In genomic region chr19:16167055-16167454, GRCh38 we compare ENCODE assay signal across 27 cellular contexts. TPM values are rescaled to one million over a fixed set of nuclear protein-coding genes. Genes with fewer than 3 reads are reported as not detected.
A peak's percentile ranks its signal among the peaks of the same experiment; 100 is the strongest.
DNase-seq lines count a peak whose midpoint lies in the region; ATAC-seq, FAIRE-seq and TF ChIP-seq lines count a peak whose summit lies in the region.
"Had no signal": no experiment of that assay in that cellular context is flagged by ENCODE, and none has a peak within 500 bp of the region (broad histone marks: within the 10 kb centered on the region; RNA-seq: fewer than 3 reads in every experiment).

No MANE protein-coding gene starts in this region.

- H3K4me3 ChIP-seq in HepG2 (replicated peaks in 1 of 3; ENCODE audit: insufficient read depth in 1 of 3, low read depth in 2 of 3, low read length in 3 of 3) = no peak overlapping the region
- no peak overlapping the region for H3K4me3 ChIP-seq in right lobe of liver
- H3K4me3 ChIP-seq in PC-3 (ENCODE audit: low read length) = no peak overlapping the region
- no peak overlapping the region for H3K4me3 ChIP-seq in effector memory CD4-positive, alpha-beta T cell (ENCODE audit: insufficient read depth, low read depth, low read length, poor library complexity, severe bottlenecking)
- H3K4me3 ChIP-seq: GM23338, K562 had no signal

- POLR2A ChIA-PET in HepG2 (lab: Yijun Ruan, JAX) (no interaction called here), PC-3 (lab: Charles Lee; ENCODE audit: unreplicated experiment) (no interaction called here)

- no peaks in the 10 kb centered on the region for H3K9me3 Mint-ChIP-seq in natural killer cell treated with Interleukin-12 subunit alpha and Interleukin-12 subunit beta and Interleukin-15 and Interleukin-18, amount 100 ng/mL, for 72 hours
- H3K9me3 Mint-ChIP-seq: CD4-positive, CD25-positive, alpha-beta regulatory T cell; CD8-positive, alpha-beta memory T cell; HFFc6 had no signal

- peak overlapping the region; percentile 45 for H3K4me3 Mint-ChIP-seq in natural killer cell treated with Interleukin-12 subunit alpha and Interleukin-12 subunit beta and Interleukin-15 and Interleukin-18, amount 100 ng/mL, for 72 hours
- H3K4me3 Mint-ChIP-seq: CD8-positive, alpha-beta memory T cell; GM23338; HFFc6 had no signal

- FAIRE-seq in HepG2 (lab: Jason Lieb, UNC) = no peak
- FAIRE-seq: A204.1, GM12892, GM18507, H54, K562 had no signal

- H4K20me1 ChIP-seq in HepG2 (ENCODE audit: insufficient read depth, low read length) (no peaks in the 10 kb centered on the region), PC-3 (ENCODE audit: low read length) (no peaks in the 10 kb centered on the region)

- H3K27ac Mint-ChIP-seq in natural killer cell treated with Interleukin-12 subunit alpha and Interleukin-12 subunit beta and Interleukin-15 and Interleukin-18, amount 100 ng/mL, for 72 hours = peak overlapping the region; percentile 79 to 87
- H3K27ac Mint-ChIP-seq: CD4-positive, CD25-positive, alpha-beta regulatory T cell; GM23338; HFFc6 had no signal

- no peak overlapping the region for H2AFZ ChIP-seq in HepG2 (ENCODE audit: low read length)
- H2AFZ ChIP-seq in PC-3 (ENCODE audit: low read length) = no peak overlapping the region
- H2AFZ ChIP-seq: GM23338 had no signal

- under 1% methylated on average over 5 of the region's 5 CpGs for WGBS in HepG2 (ENCODE audit: low lambda C conversion rate)
- WGBS in right lobe of liver (ENCODE audit: insufficient coverage, low coverage, low lambda C conversion rate, missing lambda C conversion rate) = 85% methylated on average over 4 of the region's 5 CpGs

- H3K27me3 ChIP-seq in HepG2 (ENCODE audit: control insufficient read depth in 1 of 2, insufficient read depth in 2 of 2, low read length in 2 of 2) = no peaks in the 10 kb centered on the region; a peak in 1 of 5 replicates
- no peaks in the 10 kb centered on the region for H3K27me3 ChIP-seq in right lobe of liver
- no peaks in the 10 kb centered on the region for H3K27me3 ChIP-seq in PC-3 (ENCODE audit: low read length)
- no peaks in the 10 kb centered on the region for H3K27me3 ChIP-seq in effector memory CD4-positive, alpha-beta T cell (replicated peaks; ENCODE audit: control insufficient read depth, insufficient read depth, low read length, poor library complexity, severe bottlenecking)
- H3K27me3 ChIP-seq: BE2C had no signal

- peak; percentile 31 for DNase-seq in HepG2 (ENCODE audit: low spot score)
- DNase-seq in right lobe of liver = no peak
- DNase-seq in PC-3 = peak; percentile 59
- no peak for DNase-seq in natural killer cell treated with Interleukin-12 subunit alpha and Interleukin-12 subunit beta and Interleukin-15 and Interleukin-18, amount 100 ng/mL, for 72 hours (ENCODE audit: low spot score)
- no peak for DNase-seq in effector memory CD4-positive, alpha-beta T cell
- DNase-seq in germinal center (ENCODE audit: low spot score) = no peak
- DNase-seq: ACHN; BE2C; C1 segment of cervical spinal cord; CD4-positive, CD25-positive, alpha-beta regulatory T cell; CD8-positive, alpha-beta memory T cell; COR-L47; DMS 273 treated with DMSO at 0.1 percent for 48 hours; DMS79; GDM1; HCEC 1CT; HFFc6; IMR-90 had no signal

- CTCF ChIA-PET in HepG2 (lab: Yijun Ruan, JAX; ENCODE audit: low intra/inter-chr PET ratio, low total read pairs) = no interaction called here
- CTCF ChIA-PET in PC-3 (lab: Charles Lee) = no interaction called here

- H3K79me2 ChIP-seq in HepG2 (ENCODE audit: insufficient read depth, low read length) (no peaks in the 10 kb centered on the region), PC-3 (ENCODE audit: low read length) (no peaks in the 10 kb centered on the region)

- no peaks in the 10 kb centered on the region for H3K36me3 ChIP-seq in HepG2 (replicated peaks in 1 of 2; ENCODE audit: control insufficient read depth in 1 of 2, insufficient read depth in 2 of 2, low read length in 2 of 2)
- H3K36me3 ChIP-seq in right lobe of liver = no peaks in the 10 kb centered on the region
- no peaks in the 10 kb centered on the region for H3K36me3 ChIP-seq in PC-3 (ENCODE audit: low read depth, low read length)
- no peaks in the 10 kb centered on the region for H3K36me3 ChIP-seq in effector memory CD4-positive, alpha-beta T cell (ENCODE audit: control insufficient read depth, insufficient read depth, low read length)
- H3K36me3 ChIP-seq: BE2C had no signal

- BruUV-seq in HepG2 (replicated peaks; lab: Mats Ljungman, UMichigan) = no TSS peak
- no TSS peak for BruUV-seq in PC-3 (replicated peaks; lab: Mats Ljungman, UMichigan)

- H3K9ac ChIP-seq in HepG2 (ENCODE audit: insufficient read depth, low read depth, low read length) (no peak overlapping the region), PC-3 (ENCODE audit: low read length) (no peak overlapping the region)

- in situ Hi-C loops in HepG2 (cut with HindIII; ENCODE audit: extremely low pct_ligation_motif_present, low pct_unique_long_range_greater_than_20kb) = loop anchor here (25.0 kb wide), 1 partner anchor 530 kb away; the partner anchor contains the start of gene CYP4F3

- ATAC-seq in HepG2 = no peak
- no peak for ATAC-seq in right lobe of liver
- ATAC-seq in PC-3 = no peak
- ATAC-seq in natural killer cell treated with Interleukin-12 subunit alpha and Interleukin-12 subunit beta and Interleukin-15 and Interleukin-18, amount 100 ng/mL, for 72 hours = no peak
- ATAC-seq in HG03571 (IDR thresholded peaks at IDR 0.05; ENCODE audit: unreplicated experiment) = no peak
- ATAC-seq: GM23338, K562 had no signal

- H3K27ac ChIP-seq in HepG2 (ENCODE audit: extremely low read length, insufficient read depth, low read length) (no peak overlapping the region), right lobe of liver (no peak overlapping the region), PC-3 (ENCODE audit: low read length) (peak overlapping the region; percentile 49)
- no peak overlapping the region for H3K27ac ChIP-seq in effector memory CD4-positive, alpha-beta T cell (ENCODE audit: insufficient read depth, low read length, poor library complexity, severe bottlenecking)

- TF ChIP-seq CTCF in HepG2 (CRISPR knock-in tag; IDR thresholded peaks at IDR 0.05) (no peak), right lobe of liver (IDR thresholded peaks at IDR 0.05) (no peak), PC-3 (conservative IDR thresholded peaks at IDR 0.05; ENCODE audit: low read depth, low read length) (no peak)

- no peaks in the 10 kb centered on the region for H3F3A ChIP-seq in PC-3 (ENCODE audit: low read length, unreplicated experiment)

- no peaks in the 10 kb centered on the region for H3K27me3 Mint-ChIP-seq in natural killer cell treated with Interleukin-12 subunit alpha and Interleukin-12 subunit beta and Interleukin-15 and Interleukin-18, amount 100 ng/mL, for 72 hours
- H3K27me3 Mint-ChIP-seq: CD8-positive, alpha-beta memory T cell had no signal

- peak overlapping the region; percentile 18; the same call in 1 of the 2 replicates for H3K4me2 ChIP-seq in HepG2 (ENCODE audit: low read depth, low read length)
- H3K4me2 ChIP-seq in PC-3 (ENCODE audit: low read length) = no peak overlapping the region
- H3K4me2 ChIP-seq: GM23338 had no signal

- H3K4me1 Mint-ChIP-seq in natural killer cell treated with Interleukin-12 subunit alpha and Interleukin-12 subunit beta and Interleukin-15 and Interleukin-18, amount 100 ng/mL, for 72 hours (ENCODE audit: low read depth in 2 of 2) = peaks cover 22% of the 10 kb centered on the region in 2 donors
- H3K4me1 Mint-ChIP-seq: CD4-positive, CD25-positive, alpha-beta regulatory T cell; GM23338 had no signal

- no peak for TF ChIP-seq RAD21 in HepG2 (CRISPR knock-in tag; IDR thresholded peaks at IDR 0.05)

- intact Hi-C loops in HepG2 (cut with micrococcal nuclease; ENCODE audit: unreplicated experiment) = no loop called here
- intact Hi-C loops in right lobe of liver (cut with DNase I) = no loop called here
- intact Hi-C loops in PC-3 (cut with micrococcal nuclease) = no loop called here

- H3K9me3 ChIP-seq in HepG2 (ENCODE audit: low read length) (no peaks in the 10 kb centered on the region), right lobe of liver (no peaks in the 10 kb centered on the region), PC-3 (ENCODE audit: low read length) (no peaks in the 10 kb centered on the region)
- no peaks in the 10 kb centered on the region for H3K9me3 ChIP-seq in effector memory CD4-positive, alpha-beta T cell (ENCODE audit: control insufficient read depth, low read length)
- H3K9me3 ChIP-seq: BE2C had no signal

- 0 out of 4 replicates have a peak, but pooled peaks of 1 of the 2 experiments have one; percentile 34 for TF ChIP-seq EP300 in HepG2 (IDR thresholded peaks at IDR 0.05; ENCODE audit: low read depth in 2 of 2, low read length in 2 of 2)
- no peak for TF ChIP-seq EP300 in HepG2 (CRISPR knock-in tag; IDR thresholded peaks at IDR 0.05; ENCODE audit: borderline replicate concordance)

- no peak for TF ChIP-seq POLR2A in HepG2 (IDR thresholded peaks at IDR 0.05; ENCODE audit: insufficient read depth in 1 of 2, low read depth in 2 of 2, low read length in 2 of 2)
- no peak for TF ChIP-seq POLR2A in right lobe of liver (IDR thresholded peaks at IDR 0.05)

- H3K4me1 ChIP-seq in HepG2 (ENCODE audit: insufficient read depth, low read length) (peaks cover 37% of the 10 kb centered on the region), right lobe of liver (peaks cover 0 to 11% (median 3%) of the 10 kb centered on the region in 4 donors), PC-3 (ENCODE audit: insufficient read depth, low read length) (peaks cover 19% of the 10 kb centered on the region)
- no peaks in the 10 kb centered on the region for H3K4me1 ChIP-seq in effector memory CD4-positive, alpha-beta T cell (ENCODE audit: control insufficient read depth, insufficient read depth, low read length, poor library complexity, severe bottlenecking)
- H3K4me1 ChIP-seq: BE2C had no signal

- no peaks in the 10 kb centered on the region for H3K36me3 Mint-ChIP-seq in natural killer cell treated with Interleukin-12 subunit alpha and Interleukin-12 subunit beta and Interleukin-15 and Interleukin-18, amount 100 ng/mL, for 72 hours
- H3K36me3 Mint-ChIP-seq: CD4-positive, CD25-positive, alpha-beta regulatory T cell; CD8-positive, alpha-beta memory T cell had no signal

- no peaks in the 10 kb centered on the region for H3K9me2 ChIP-seq in PC-3 (replicated peaks; ENCODE audit: low read length)

RNA-seq across cellular contexts. Expression of gene CIB3, which starts 6.3 kb away (rescaled TPM):
- total RNA-seq in HepG2 (2016; rRNA removed; fragmentation: Illumina TruSeq; extraction: Trizol) (not detected in 2 replicates), right lobe of liver (not detected), PC-3 (2014; rRNA removed) (0.58 TPM in 1 of 2 replicates, not detected in the other)
- total RNA-seq in HepG2 (2016; cell fraction: cytosol; rRNA removed; fragmentation: Illumina TruSeq; extraction: Trizol; ENCODE audit: low read depth) = not detected in 2 replicates
- total RNA-seq in HepG2 (2016; cell fraction: insoluble cytoplasmic fraction; rRNA removed; fragmentation: Illumina TruSeq; extraction: Trizol) = not detected in 2 replicates
- not detected in 2 replicates for total RNA-seq in HepG2 (2016; cell fraction: membrane; rRNA removed; fragmentation: Illumina TruSeq; extraction: Trizol)
- total RNA-seq in HepG2 (2016; cell fraction: nucleus; rRNA removed; fragmentation: Illumina TruSeq; extraction: Trizol) = not detected in 2 replicates
- polyA plus RNA-seq in HepG2 (2011; rRNA removed) = not detected in 2 replicates
- polyA plus RNA-seq in HepG2 (2011; cell fraction: cytosol; rRNA removed) = not detected in 2 replicates
- not detected in 2 replicates for polyA plus RNA-seq in HepG2 (2011; cell fraction: nucleus; rRNA removed)
- not detected in 2 replicates for polyA plus RNA-seq in HepG2 (2012)
- polyA plus RNA-seq in HepG2 (2016; cell fraction: cytosol; fragmentation: Illumina TruSeq; extraction: Trizol; ENCODE audit: low read depth) = not detected in 2 replicates
- not detected in 2 replicates for polyA plus RNA-seq in HepG2 (2016; cell fraction: insoluble cytoplasmic fraction; fragmentation: Illumina TruSeq; extraction: Trizol; ENCODE audit: low read depth)
- polyA plus RNA-seq in HepG2 (2016; cell fraction: membrane; fragmentation: Illumina TruSeq; extraction: Trizol; ENCODE audit: low read depth) = not detected in 2 replicates
- not detected in 2 replicates for polyA plus RNA-seq in HepG2 (2016; cell fraction: nucleus; fragmentation: Illumina TruSeq; extraction: Trizol; ENCODE audit: insufficient read depth, low read depth)
- polyA minus RNA-seq in HepG2 (2011; rRNA and poly(A)+ RNA removed; ENCODE audit: low replicate concordance) = not detected in 2 replicates
- not detected in 2 replicates for polyA minus RNA-seq in HepG2 (2011; cell fraction: cytosol; rRNA and poly(A)+ RNA removed)
- polyA minus RNA-seq in HepG2 (2011; cell fraction: nucleus; rRNA and poly(A)+ RNA removed) = not detected in 2 replicates
- 1 to 10 TPM in 1 of 2 donors, not detected in 1; 1.4 TPM for total RNA-seq in natural killer cell treated with Interleukin-12 subunit alpha and Interleukin-12 subunit beta and Interleukin-15 and Interleukin-18, amount 100 ng/mL, for 72 hours
- total RNA-seq: CD4-positive, CD25-positive, alpha-beta regulatory T cell; CD8-positive, alpha-beta memory T cell; Daoy; GM23338; HFFc6; HT-29; IMR-90; K562 had no signal
- polyA plus RNA-seq: CD4-positive, CD25-positive, alpha-beta regulatory T cell; CD8-positive, alpha-beta memory T cell; GM23338; IMR-90 had no signal

RNA-seq across cellular contexts. Expression of gene FAM32A, which starts 18.2 kb away (rescaled TPM):
- total RNA-seq in HepG2 (2016; rRNA removed; fragmentation: Illumina TruSeq; extraction: Trizol) (86.2 and 107 TPM in 2 replicates), right lobe of liver (10 to 100 TPM; 32.1 to 65.8 (median 37.5) TPM), PC-3 (2014; rRNA removed) (141 and 165 TPM in 2 replicates)
- 16.1 and 18.7 TPM in 2 replicates for total RNA-seq in HepG2 (2016; cell fraction: cytosol; rRNA removed; fragmentation: Illumina TruSeq; extraction: Trizol; ENCODE audit: low read depth)
- 88.4 and 109 TPM in 2 replicates for total RNA-seq in HepG2 (2016; cell fraction: insoluble cytoplasmic fraction; rRNA removed; fragmentation: Illumina TruSeq; extraction: Trizol)
- 47.2 and 50.8 TPM in 2 replicates for total RNA-seq in HepG2 (2016; cell fraction: membrane; rRNA removed; fragmentation: Illumina TruSeq; extraction: Trizol)
- 31.5 and 32.7 TPM in 2 replicates for total RNA-seq in HepG2 (2016; cell fraction: nucleus; rRNA removed; fragmentation: Illumina TruSeq; extraction: Trizol)
- polyA plus RNA-seq in HepG2 (2011; rRNA removed) = 83.5 and 85.8 TPM in 2 replicates
- 84.4 and 94.8 TPM in 2 replicates for polyA plus RNA-seq in HepG2 (2011; cell fraction: cytosol; rRNA removed)
- polyA plus RNA-seq in HepG2 (2011; cell fraction: nucleus; rRNA removed) = 43.4 and 53.9 TPM in 2 replicates
- 47.0 and 48.3 TPM in 2 replicates for polyA plus RNA-seq in HepG2 (2012)
- 15.1 and 15.9 TPM in 2 replicates for polyA plus RNA-seq in HepG2 (2016; cell fraction: cytosol; fragmentation: Illumina TruSeq; extraction: Trizol; ENCODE audit: low read depth)
- 111 and 120 TPM in 2 replicates for polyA plus RNA-seq in HepG2 (2016; cell fraction: insoluble cytoplasmic fraction; fragmentation: Illumina TruSeq; extraction: Trizol; ENCODE audit: low read depth)
- polyA plus RNA-seq in HepG2 (2016; cell fraction: membrane; fragmentation: Illumina TruSeq; extraction: Trizol; ENCODE audit: low read depth) = 34.1 and 36.4 TPM in 2 replicates
- 59.1 and 59.3 TPM in 2 replicates for polyA plus RNA-seq in HepG2 (2016; cell fraction: nucleus; fragmentation: Illumina TruSeq; extraction: Trizol; ENCODE audit: insufficient read depth, low read depth)
- 30.0 and 76.8 TPM in 2 replicates for polyA minus RNA-seq in HepG2 (2011; rRNA and poly(A)+ RNA removed; ENCODE audit: low replicate concordance)
- polyA minus RNA-seq in HepG2 (2011; cell fraction: cytosol; rRNA and poly(A)+ RNA removed) = 16.9 and 20.0 TPM in 2 replicates
- polyA minus RNA-seq in HepG2 (2011; cell fraction: nucleus; rRNA and poly(A)+ RNA removed) = 9.8 and 10.2 TPM in 2 replicates
- 10 to 100 TPM; 46.7 to 60.8 TPM for total RNA-seq in natural killer cell treated with Interleukin-12 subunit alpha and Interleukin-12 subunit beta and Interleukin-15 and Interleukin-18, amount 100 ng/mL, for 72 hours

RNA-seq across cellular contexts. Expression of gene HSH2D, which starts 23.6 kb away (rescaled TPM):
- 0.53 and 0.69 TPM in 2 replicates for total RNA-seq in HepG2 (2016; rRNA removed; fragmentation: Illumina TruSeq; extraction: Trizol)
- 0.20 and 0.71 TPM in 2 replicates for total RNA-seq in HepG2 (2016; cell fraction: cytosol; rRNA removed; fragmentation: Illumina TruSeq; extraction: Trizol; ENCODE audit: low read depth)
- total RNA-seq in HepG2 (2016; cell fraction: insoluble cytoplasmic fraction; rRNA removed; fragmentation: Illumina TruSeq; extraction: Trizol) = 0.68 and 0.91 TPM in 2 replicates
- 0.45 and 0.53 TPM in 2 replicates for total RNA-seq in HepG2 (2016; cell fraction: membrane; rRNA removed; fragmentation: Illumina TruSeq; extraction: Trizol)
- total RNA-seq in HepG2 (2016; cell fraction: nucleus; rRNA removed; fragmentation: Illumina TruSeq; extraction: Trizol) = 0.75 and 1.1 TPM in 2 replicates
- 3.2 and 6.3 TPM in 2 replicates for polyA plus RNA-seq in HepG2 (2011; rRNA removed)
- 2.3 and 3.1 TPM in 2 replicates for polyA plus RNA-seq in HepG2 (2011; cell fraction: cytosol; rRNA removed)
- 7.6 and 12.6 TPM in 2 replicates for polyA plus RNA-seq in HepG2 (2011; cell fraction: nucleus; rRNA removed)
- 3.5 and 3.7 TPM in 2 replicates for polyA plus RNA-seq in HepG2 (2012)
- polyA plus RNA-seq in HepG2 (2016; cell fraction: cytosol; fragmentation: Illumina TruSeq; extraction: Trizol; ENCODE audit: low read depth) = 0.08 and 0.27 TPM in 2 replicates
- polyA plus RNA-seq in HepG2 (2016; cell fraction: insoluble cytoplasmic fraction; fragmentation: Illumina TruSeq; extraction: Trizol; ENCODE audit: low read depth) = 0.67 and 0.85 TPM in 2 replicates
- polyA plus RNA-seq in HepG2 (2016; cell fraction: membrane; fragmentation: Illumina TruSeq; extraction: Trizol; ENCODE audit: low read depth) = 0.26 and 0.30 TPM in 2 replicates
- 1.6 and 2.8 TPM in 2 replicates for polyA plus RNA-seq in HepG2 (2016; cell fraction: nucleus; fragmentation: Illumina TruSeq; extraction: Trizol; ENCODE audit: insufficient read depth, low read depth)
- 1.1 and 1.3 TPM in 2 replicates for polyA minus RNA-seq in HepG2 (2011; rRNA and poly(A)+ RNA removed; ENCODE audit: low replicate concordance)
- 0.70 and 1.5 TPM in 2 replicates for polyA minus RNA-seq in HepG2 (2011; cell fraction: cytosol; rRNA and poly(A)+ RNA removed)
- polyA minus RNA-seq in HepG2 (2011; cell fraction: nucleus; rRNA and poly(A)+ RNA removed) = 2.4 and 4.8 TPM in 2 replicates
- total RNA-seq in right lobe of liver = 1 to 10 TPM in 1 of 6 experiments, under 1 TPM in 5; 0.26 to 1.7 (median 0.48) TPM
- 10.9 and 14.5 TPM in 2 replicates for total RNA-seq in PC-3 (2014; rRNA removed)
- 100 to 1,000 TPM; 135 to 188 TPM for total RNA-seq in natural killer cell treated with Interleukin-12 subunit alpha and Interleukin-12 subunit beta and Interleukin-15 and Interleukin-18, amount 100 ng/mL, for 72 hours
- total RNA-seq: Daoy, HFFc6, IMR-90 had no signal
- polyA plus RNA-seq: IMR-90 had no signal

RNA-seq across cellular contexts. Expression of gene AP1M1, which starts 30.7 kb away (rescaled TPM):
- total RNA-seq in HepG2 (2016; rRNA removed; fragmentation: Illumina TruSeq; extraction: Trizol) (43.6 and 46.1 TPM in 2 replicates), right lobe of liver (100 to 1,000 TPM in 1 of 6 experiments, 10 to 100 TPM in 5; 44.5 to 102 (median 62.5) TPM), PC-3 (2014; rRNA removed) (104 and 109 TPM in 2 replicates)
- 20.4 and 22.9 TPM in 2 replicates for total RNA-seq in HepG2 (2016; cell fraction: cytosol; rRNA removed; fragmentation: Illumina TruSeq; extraction: Trizol; ENCODE audit: low read depth)
- total RNA-seq in HepG2 (2016; cell fraction: insoluble cytoplasmic fraction; rRNA removed; fragmentation: Illumina TruSeq; extraction: Trizol) = 36.0 and 47.3 TPM in 2 replicates
- total RNA-seq in HepG2 (2016; cell fraction: membrane; rRNA removed; fragmentation: Illumina TruSeq; extraction: Trizol) = 32.8 and 39.0 TPM in 2 replicates
- total RNA-seq in HepG2 (2016; cell fraction: nucleus; rRNA removed; fragmentation: Illumina TruSeq; extraction: Trizol) = 27.4 and 32.2 TPM in 2 replicates
- polyA plus RNA-seq in HepG2 (2011; rRNA removed) = 34.4 and 38.8 TPM in 2 replicates
- 36.4 and 38.2 TPM in 2 replicates for polyA plus RNA-seq in HepG2 (2011; cell fraction: cytosol; rRNA removed)
- 46.2 and 50.3 TPM in 2 replicates for polyA plus RNA-seq in HepG2 (2011; cell fraction: nucleus; rRNA removed)
- polyA plus RNA-seq in HepG2 (2012) = 32.0 and 35.2 TPM in 2 replicates
- polyA plus RNA-seq in HepG2 (2016; cell fraction: cytosol; fragmentation: Illumina TruSeq; extraction: Trizol; ENCODE audit: low read depth) = 20.3 and 21.8 TPM in 2 replicates
- polyA plus RNA-seq in HepG2 (2016; cell fraction: insoluble cytoplasmic fraction; fragmentation: Illumina TruSeq; extraction: Trizol; ENCODE audit: low read depth) = 46.9 and 60.8 TPM in 2 replicates
- polyA plus RNA-seq in HepG2 (2016; cell fraction: membrane; fragmentation: Illumina TruSeq; extraction: Trizol; ENCODE audit: low read depth) = 31.7 and 32.5 TPM in 2 replicates
- 54.4 and 56.8 TPM in 2 replicates for polyA plus RNA-seq in HepG2 (2016; cell fraction: nucleus; fragmentation: Illumina TruSeq; extraction: Trizol; ENCODE audit: insufficient read depth, low read depth)
- 46.7 and 67.4 TPM in 2 replicates for polyA minus RNA-seq in HepG2 (2011; rRNA and poly(A)+ RNA removed; ENCODE audit: low replicate concordance)
- polyA minus RNA-seq in HepG2 (2011; cell fraction: cytosol; rRNA and poly(A)+ RNA removed) = 39.7 and 43.0 TPM in 2 replicates
- polyA minus RNA-seq in HepG2 (2011; cell fraction: nucleus; rRNA and poly(A)+ RNA removed) = 20.2 and 35.7 TPM in 2 replicates
- 100 to 1,000 TPM; 115 to 145 TPM for total RNA-seq in natural killer cell treated with Interleukin-12 subunit alpha and Interleukin-12 subunit beta and Interleukin-15 and Interleukin-18, amount 100 ng/mL, for 72 hours

RNA-seq across cellular contexts. Expression of gene RAB8A, which starts 55.4 kb away (rescaled TPM):
- total RNA-seq in HepG2 (2016; rRNA removed; fragmentation: Illumina TruSeq; extraction: Trizol) = 44.8 and 45.0 TPM in 2 replicates
- total RNA-seq in HepG2 (2016; cell fraction: cytosol; rRNA removed; fragmentation: Illumina TruSeq; extraction: Trizol; ENCODE audit: low read depth) = 12.2 and 13.0 TPM in 2 replicates
- total RNA-seq in HepG2 (2016; cell fraction: insoluble cytoplasmic fraction; rRNA removed; fragmentation: Illumina TruSeq; extraction: Trizol) = 42.2 and 46.8 TPM in 2 replicates
- total RNA-seq in HepG2 (2016; cell fraction: membrane; rRNA removed; fragmentation: Illumina TruSeq; extraction: Trizol) = 26.3 and 29.3 TPM in 2 replicates
- 27.3 and 27.8 TPM in 2 replicates for total RNA-seq in HepG2 (2016; cell fraction: nucleus; rRNA removed; fragmentation: Illumina TruSeq; extraction: Trizol)
- 36.7 and 37.0 TPM in 2 replicates for polyA plus RNA-seq in HepG2 (2011; rRNA removed)
- polyA plus RNA-seq in HepG2 (2011; cell fraction: cytosol; rRNA removed) = 37.0 and 45.8 TPM in 2 replicates
- polyA plus RNA-seq in HepG2 (2011; cell fraction: nucleus; rRNA removed) = 18.8 and 19.5 TPM in 2 replicates
- 25.7 and 50.6 TPM in 2 replicates for polyA plus RNA-seq in HepG2 (2012)
- polyA plus RNA-seq in HepG2 (2016; cell fraction: cytosol; fragmentation: Illumina TruSeq; extraction: Trizol; ENCODE audit: low read depth) = 9.1 and 10.9 TPM in 2 replicates
- polyA plus RNA-seq in HepG2 (2016; cell fraction: insoluble cytoplasmic fraction; fragmentation: Illumina TruSeq; extraction: Trizol; ENCODE audit: low read depth) = 58.6 and 65.5 TPM in 2 replicates
- polyA plus RNA-seq in HepG2 (2016; cell fraction: membrane; fragmentation: Illumina TruSeq; extraction: Trizol; ENCODE audit: low read depth) = 18.8 and 20.6 TPM in 2 replicates
- polyA plus RNA-seq in HepG2 (2016; cell fraction: nucleus; fragmentation: Illumina TruSeq; extraction: Trizol; ENCODE audit: insufficient read depth, low read depth) = 51.5 and 63.5 TPM in 2 replicates
- 59.4 and 156 TPM in 2 replicates for polyA minus RNA-seq in HepG2 (2011; rRNA and poly(A)+ RNA removed; ENCODE audit: low replicate concordance)
- 50.6 TPM in 2 replicates for polyA minus RNA-seq in HepG2 (2011; cell fraction: cytosol; rRNA and poly(A)+ RNA removed)
- 60.1 and 69.0 TPM in 2 replicates for polyA minus RNA-seq in HepG2 (2011; cell fraction: nucleus; rRNA and poly(A)+ RNA removed)
- total RNA-seq in right lobe of liver = 10 to 100 TPM; 59.5 to 88.4 (median 72.5) TPM
- 65.7 and 94.5 TPM in 2 replicates for total RNA-seq in PC-3 (2014; rRNA removed)
- total RNA-seq in natural killer cell treated with Interleukin-12 subunit alpha and Interleukin-12 subunit beta and Interleukin-15 and Interleukin-18, amount 100 ng/mL, for 72 hours = 100 to 1,000 TPM; 166 to 260 TPM

Comparison
In these comparisons a context has a peak if more than half of its experiments do, and no peak if none do; other contexts are left out.
1. DNase-seq: peak in HepG2 (single experiment) and PC-3 (single experiment); none in right lobe of liver (0 of 3), natural killer cell treated with Interleukin-12 subunit alpha and Interleukin-12 subunit beta and Interleukin-15 and Interleukin-18, amount 100 ng/mL, for 72 hours (single experiment), effector memory CD4-positive, alpha-beta T cell (0 of 3) and germinal center (single experiment).